In genomic region chr5:10610058-10610457, GRCh38 we compare ENCODE assay signal across 26 cellular contexts.
"Had no signal": no experiment of that assay in that cellular context is flagged by ENCODE, and none has a peak within 500 bp of the region (broad histone marks: within the 10 kb centered on the region; RNA-seq: fewer than 3 reads in every experiment).

No MANE protein-coding gene starts in this region.

- H2AFZ ChIP-seq: parathyroid adenoma had no signal

- H3K27ac Mint-ChIP-seq: mesothelial cell of epicardium; natural killer cell treated with Interleukin-12 subunit alpha and Interleukin-12 subunit beta and Interleukin-15 and Interleukin-18, amount 100 ng/mL, for 72 hours; progenitor cell of endocrine pancreas; stimulated activated effector memory CD8-positive, alpha-beta T cell treated with anti-CD3 and anti-CD28 coated beads, Interleukin-12 subunit alpha, Interleukin-12 subunit beta, amount 100 ng/mL, for 72 hours had no signal

- H3K27me3 Mint-ChIP-seq: naive B cell had no signal

- H3K9ac ChIP-seq: parathyroid adenoma had no signal

- H3K4me1 Mint-ChIP-seq: stimulated activated effector memory CD8-positive, alpha-beta T cell treated with anti-CD3 and anti-CD28 coated beads, Interleukin-12 subunit alpha, Interleukin-12 subunit beta, amount 100 ng/mL, for 72 hours had no signal

- H3K36me3 Mint-ChIP-seq: mesothelial cell of epicardium; naive B cell; natural killer cell treated with Interleukin-12 subunit alpha and Interleukin-12 subunit beta and Interleukin-15 and Interleukin-18, amount 100 ng/mL, for 72 hours had no signal

- H3K79me2 ChIP-seq: parathyroid adenoma had no signal

- H3K27ac ChIP-seq: parathyroid adenoma, sigmoid colon, thoracic aorta, tibial nerve, upper lobe of left lung had no signal

- H3K4me1 ChIP-seq: parathyroid adenoma had no signal

- H3K4me3 Mint-ChIP-seq: mesothelial cell of epicardium; naive B cell; natural killer cell treated with Interleukin-12 subunit alpha and Interleukin-12 subunit beta and Interleukin-15 and Interleukin-18, amount 100 ng/mL, for 72 hours; neural crest cell; stimulated activated effector memory CD8-positive, alpha-beta T cell treated with anti-CD3 and anti-CD28 coated beads, Interleukin-12 subunit alpha, Interleukin-12 subunit beta, amount 100 ng/mL, for 72 hours had no signal

- H3K9me3 ChIP-seq: mucosa of descending colon, sigmoid colon, thoracic aorta, tibial nerve, upper lobe of left lung had no signal

- H3K9me3 Mint-ChIP-seq: mesothelial cell of epicardium; naive B cell; natural killer cell treated with Interleukin-12 subunit alpha and Interleukin-12 subunit beta and Interleukin-15 and Interleukin-18, amount 100 ng/mL, for 72 hours; neural crest cell; stimulated activated effector memory CD8-positive, alpha-beta T cell treated with anti-CD3 and anti-CD28 coated beads, Interleukin-12 subunit alpha, Interleukin-12 subunit beta, amount 100 ng/mL, for 72 hours had no signal

- H3K36me3 ChIP-seq: sigmoid colon, thoracic aorta, tibial nerve, upper lobe of left lung had no signal

- H3K4me3 ChIP-seq: lung, mucosa of descending colon, sigmoid colon, thoracic aorta, tibial nerve, upper lobe of left lung had no signal

- FAIRE-seq: frontal cortex, kidney, urothelium cell line had no signal

- ATAC-seq: left cardiac atrium; left ventricle myocardium superior; mucosa of descending colon; natural killer cell treated with Interleukin-12 subunit alpha and Interleukin-12 subunit beta and Interleukin-15 and Interleukin-18, amount 100 ng/mL, for 72 hours; stimulated activated effector memory CD8-positive, alpha-beta T cell treated with anti-CD3 and anti-CD28 coated beads, Interleukin-12 subunit alpha, Interleukin-12 subunit beta, amount 100 ng/mL, for 72 hours; stimulated activated naive CD8-positive, alpha-beta T cell treated with anti-CD3 and anti-CD28 coated beads, Interleukin-15, Interleukin-2, amounts not matched to agents 100 U/mL and 50 U/mL, for 24 hours had no signal

- H3K27me3 ChIP-seq: sigmoid colon, tibial nerve, upper lobe of left lung had no signal

- DNase-seq: cerebellar nuclear complex; cortex of kidney; effector CD4-positive, alpha-beta T cell; kidney; left cardiac atrium; left ventricle myocardium superior; mesenchymal stem cell; mucosa of descending colon; naive B cell; sigmoid colon; stimulated activated CD4-positive, alpha-beta T cell treated with anti-CD3 and anti-CD28 coated beads, Interleukin-2, amount 100 ng/mL, for 24 hours; stimulated activated CD4-positive, alpha-beta T cell treated with anti-CD3 and anti-CD28 coated beads, Interleukin-4, amount 100 ng/mL, for 24 hours; stimulated activated naive CD8-positive, alpha-beta T cell treated with anti-CD3 and anti-CD28 coated beads, Interleukin-15, Interleukin-2, amounts not matched to agents 100 U/mL and 50 U/mL, for 24 hours; substantia nigra; upper lobe of left lung had no signal
